Comparison of ENCODE assay signal across 12 cellular contexts in the genomic region with DNA sequence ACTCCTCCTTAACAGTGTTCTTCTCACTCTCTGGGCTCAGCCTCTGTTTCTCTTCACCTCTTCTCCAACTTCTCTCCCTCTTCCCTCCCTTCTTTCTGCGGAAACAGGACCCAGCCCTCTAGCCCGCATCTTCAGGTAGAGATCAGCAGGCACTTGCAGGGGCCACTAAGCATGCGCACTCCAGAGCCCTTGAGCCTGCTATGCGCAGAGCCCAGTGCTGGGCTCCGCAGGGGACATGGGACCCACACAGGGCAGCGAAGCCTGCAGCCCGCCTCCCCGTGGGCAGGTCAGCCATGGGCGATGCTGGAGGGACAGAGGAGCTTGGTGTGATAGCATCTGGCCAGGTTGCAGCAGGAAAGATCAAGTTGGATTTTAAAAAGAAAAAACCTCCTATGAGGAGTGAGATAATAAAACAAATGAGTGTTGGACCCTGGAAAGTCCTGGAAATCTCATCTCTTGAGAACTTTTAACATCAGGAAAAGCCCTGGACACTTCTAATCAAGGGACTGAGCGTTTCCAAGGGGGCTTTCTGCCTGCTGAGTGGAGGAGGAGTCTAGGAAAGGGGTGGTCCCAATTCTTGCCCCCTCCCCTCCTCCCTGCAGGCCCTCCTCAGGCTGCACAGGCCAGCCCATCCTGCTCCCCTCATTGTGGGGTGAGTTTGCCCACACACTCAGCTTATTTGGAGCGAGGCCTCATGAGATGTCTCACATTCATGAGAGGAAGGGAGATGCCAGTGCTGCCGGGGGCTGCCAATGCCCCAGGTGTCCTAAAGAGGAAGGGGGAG.
DNase-seq lines count a peak whose midpoint lies in the region; ATAC-seq, FAIRE-seq and TF ChIP-seq lines count a peak whose summit lies in the region.
"Had no signal": no experiment of that assay in that cellular context is flagged by ENCODE, and none has a peak within 500 bp of the region (broad histone marks: within the 10 kb centered on the region; RNA-seq: fewer than 3 reads in every experiment).

No MANE protein-coding gene starts in this region.

- H2AK5ac ChIP-seq in H1 (ENCODE audit: low read depth, low read length) = no peak overlapping the region

- H2BK20ac ChIP-seq in H1 (ENCODE audit: low read length) = no peak overlapping the region

- no peak overlapping the region for H4K91ac ChIP-seq in H1 (replicated peaks; ENCODE audit: insufficient read length, low read length)

- no peak overlapping the region; the same call in 1 of the 2 replicates for H2BK12ac ChIP-seq in H1 (ENCODE audit: low read depth, low read length)

- no peak for DNase-seq in activated T-cell treated with anti-CD3 and anti-CD28 coated beads, Interleukin-2, amount 50 U/mL, for 72 hours
- DNase-seq in activated T-cell treated with anti-CD3 and anti-CD28 coated beads, Interleukin-2, amount 50 U/mL, for 24 hours = no peak
- peak; percentile 5 for DNase-seq in NCI-H187 treated with DMSO at 0.1 percent for 48 hours (lab: John Stamatoyannopoulos, UW)
- DNase-seq in H1 (ENCODE audit: low read depth in 1 of 2, low spot score in 2 of 2) = no peak
- no peak for DNase-seq in stimulated activated effector memory CD8-positive, alpha-beta T cell treated with anti-CD3 and anti-CD28 coated beads, Interleukin-12 subunit alpha, Interleukin-12 subunit beta, amount 100 ng/mL, for 72 hours (ENCODE audit: low spot score in 2 of 2)
- no peak for DNase-seq in WERI-Rb-1
- no peak for DNase-seq in GM20000 (ENCODE audit: low spot score)
- DNase-seq: foreskin keratinocyte, SW 1271 had no signal

- no peaks in the 10 kb centered on the region for H4K20me1 ChIP-seq in H1 (replicated peaks in 1 of 2; ENCODE audit: control insufficient read depth in 1 of 2, insufficient read depth in 2 of 2, low read length in 2 of 2)

- H4K8ac ChIP-seq in H1 (ENCODE audit: extremely low read depth, insufficient read depth, low read length) = no peak overlapping the region; the same call in 1 of the 2 replicates

- H2AFZ ChIP-seq in H1 (ENCODE audit: low read length) = 0 out of 2 replicates have a peak overlapping the region, but pooled peaks have one; percentile 37

- H3K79me1 ChIP-seq in H1 (ENCODE audit: low read depth, low read length) = no peaks in the 10 kb centered on the region

- peaks cover 36% of the 10 kb centered on the region for H3K4me1 Mint-ChIP-seq in activated T-cell treated with anti-CD3 and anti-CD28 coated beads, Interleukin-2, amount 50 U/mL, for 72 hours (ENCODE audit: low read depth)
- peaks cover 40% of the 10 kb centered on the region for H3K4me1 Mint-ChIP-seq in activated T-cell treated with anti-CD3 and anti-CD28 coated beads, Interleukin-2, amount 50 U/mL, for 24 hours (ENCODE audit: low read depth)
- peaks cover 21% of the 10 kb centered on the region for H3K4me1 Mint-ChIP-seq in stimulated activated effector memory CD8-positive, alpha-beta T cell treated with anti-CD3 and anti-CD28 coated beads, Interleukin-12 subunit alpha, Interleukin-12 subunit beta, amount 100 ng/mL, for 72 hours

- H3K4ac ChIP-seq in H1 (replicated peaks; ENCODE audit: insufficient read length, low read depth, low read length) = no peak overlapping the region

- H3K23me2 ChIP-seq in H1 (ENCODE audit: low read depth, low read length) = no peaks in the 10 kb centered on the region

- WGBS in H1 (ENCODE audit: extremely low coverage in 1 of 2, insufficient coverage in 1 of 2, insufficient read length in 1 of 2, insufficient replicate concordance in 2 of 2, low coverage in 1 of 2, low lambda C conversion rate in 2 of 2, missing lambda C conversion rate in 1 of 2), 2 experiments = 61% methylated on average over 12 of the region's 12 CpGs; no CpG with 5 or more reads in 1 of the 2 experiments

- H2BK120ac ChIP-seq in H1 (replicated peaks; ENCODE audit: low read depth, low read length) = no peak overlapping the region

- H3K4me3 ChIP-seq in H1 (ENCODE audit: extremely low read depth in 1 of 4, insufficient read depth in 2 of 4, low read depth in 3 of 4, low read length in 4 of 4) (peak overlapping the region in 1 of 4 experiments; percentile 34; a peak in 1 of 8 replicates), WERI-Rb-1 (ENCODE audit: low read depth, low read length) (no peak overlapping the region)

- no peak for TF ChIP-seq EP300 in H1 (IDR thresholded peaks at IDR 0.05; ENCODE audit: borderline replicate concordance in 1 of 2, low read depth in 2 of 2, low read length in 2 of 2)

- H3K27ac Mint-ChIP-seq in activated T-cell treated with anti-CD3 and anti-CD28 coated beads, Interleukin-2, amount 50 U/mL, for 72 hours = no peak overlapping the region
- no peak overlapping the region for H3K27ac Mint-ChIP-seq in activated T-cell treated with anti-CD3 and anti-CD28 coated beads, Interleukin-2, amount 50 U/mL, for 24 hours
- no peak overlapping the region for H3K27ac Mint-ChIP-seq in stimulated activated effector memory CD8-positive, alpha-beta T cell treated with anti-CD3 and anti-CD28 coated beads, Interleukin-12 subunit alpha, Interleukin-12 subunit beta, amount 100 ng/mL, for 72 hours

- no peak for ATAC-seq in activated T-cell treated with anti-CD3 and anti-CD28 coated beads, Interleukin-2, amount 50 U/mL, for 72 hours (replicated peaks in 1 of 2)
- no peak for ATAC-seq in stimulated activated effector memory CD8-positive, alpha-beta T cell treated with anti-CD3 and anti-CD28 coated beads, Interleukin-12 subunit alpha, Interleukin-12 subunit beta, amount 100 ng/mL, for 72 hours
- ATAC-seq in GM21619 (IDR thresholded peaks at IDR 0.05; ENCODE audit: unreplicated experiment) = no peak

- H3K27me3 ChIP-seq in H1 (replicated peaks in 1 of 4; ENCODE audit: control insufficient read depth in 3 of 4, extremely low read depth in 1 of 4, insufficient read depth in 3 of 4, low read length in 3 of 4) (peaks cover 0 to 8% (median 3%) of the 10 kb centered on the region in 4 experiments; a peak in 3 of 7 replicates), WERI-Rb-1 (ENCODE audit: insufficient read depth, low read depth, severe bottlenecking) (no peaks in the 10 kb centered on the region)
- H3K27me3 ChIP-seq: foreskin keratinocyte, vagina had no signal

- no peaks in the 10 kb centered on the region for H3K9me3 Mint-ChIP-seq in activated T-cell treated with anti-CD3 and anti-CD28 coated beads, Interleukin-2, amount 50 U/mL, for 72 hours
- no peaks in the 10 kb centered on the region for H3K9me3 Mint-ChIP-seq in activated T-cell treated with anti-CD3 and anti-CD28 coated beads, Interleukin-2, amount 50 U/mL, for 24 hours
- H3K9me3 Mint-ChIP-seq in stimulated activated effector memory CD8-positive, alpha-beta T cell treated with anti-CD3 and anti-CD28 coated beads, Interleukin-12 subunit alpha, Interleukin-12 subunit beta, amount 100 ng/mL, for 72 hours = no peaks in the 10 kb centered on the region

- no peak for TF ChIP-seq POLR2A in H1 (IDR thresholded peaks at IDR 0.05; ENCODE audit: control extremely low read depth in 1 of 2, low read depth in 2 of 2, low read length in 2 of 2)

- POLR2A ChIA-PET in H1 (lab: Charles Lee; ENCODE audit: partially characterized antibody) = interaction anchor here (0.5 to 1.0 kb wide), 2 partner anchors 24 to 78 kb away, joined by 3 to 4 read pairs; no protein-coding TSS in a partner anchor

- H4K5ac ChIP-seq in H1 (ENCODE audit: insufficient read length, low read depth, low read length) = no peak overlapping the region

- TF ChIP-seq RAD21 in H1 (IDR thresholded peaks at IDR 0.05 in 1 of 2, conservative IDR thresholded peaks at IDR 0.05 in 1 of 2; ENCODE audit: low read depth in 2 of 2, low read length in 2 of 2) = no peak

- no peak for FAIRE-seq in H1 (lab: Jason Lieb, UNC)
- FAIRE-seq: keratinocyte had no signal

- peak overlapping the region; percentile 1 to 52 for H3K4me3 Mint-ChIP-seq in activated T-cell treated with anti-CD3 and anti-CD28 coated beads, Interleukin-2, amount 50 U/mL, for 72 hours
- H3K4me3 Mint-ChIP-seq in activated T-cell treated with anti-CD3 and anti-CD28 coated beads, Interleukin-2, amount 50 U/mL, for 24 hours = no peak overlapping the region
- peak overlapping the region; percentile 9 for H3K4me3 Mint-ChIP-seq in stimulated activated effector memory CD8-positive, alpha-beta T cell treated with anti-CD3 and anti-CD28 coated beads, Interleukin-12 subunit alpha, Interleukin-12 subunit beta, amount 100 ng/mL, for 72 hours

- H3K23ac ChIP-seq in H1 (ENCODE audit: insufficient read length) = no peak overlapping the region

- no peaks in the 10 kb centered on the region for H3K36me3 Mint-ChIP-seq in activated T-cell treated with anti-CD3 and anti-CD28 coated beads, Interleukin-2, amount 50 U/mL, for 72 hours (ENCODE audit: insufficient read depth in 2 of 2)
- no peaks in the 10 kb centered on the region for H3K36me3 Mint-ChIP-seq in activated T-cell treated with anti-CD3 and anti-CD28 coated beads, Interleukin-2, amount 50 U/mL, for 24 hours (ENCODE audit: low read depth)
- no peaks in the 10 kb centered on the region for H3K36me3 Mint-ChIP-seq in stimulated activated effector memory CD8-positive, alpha-beta T cell treated with anti-CD3 and anti-CD28 coated beads, Interleukin-12 subunit alpha, Interleukin-12 subunit beta, amount 100 ng/mL, for 72 hours

- H3K9me3 ChIP-seq in H1 (ENCODE audit: insufficient read depth in 2 of 2, low read depth in 1 of 2, low read length in 1 of 2) (no peaks in the 10 kb centered on the region), WERI-Rb-1 (ENCODE audit: severe bottlenecking) (no peaks in the 10 kb centered on the region)
- H3K9me3 ChIP-seq: vagina had no signal

- peaks cover 18% of the 10 kb centered on the region for H3K27me3 Mint-ChIP-seq in activated T-cell treated with anti-CD3 and anti-CD28 coated beads, Interleukin-2, amount 50 U/mL, for 72 hours (ENCODE audit: low read depth)
- peaks cover 5% of the 10 kb centered on the region for H3K27me3 Mint-ChIP-seq in activated T-cell treated with anti-CD3 and anti-CD28 coated beads, Interleukin-2, amount 50 U/mL, for 24 hours

- H3K4me1 ChIP-seq in H1 (replicated peaks in 1 of 4; ENCODE audit: control insufficient read depth in 3 of 4, insufficient read depth in 4 of 4, low read length in 3 of 4) = peaks cover 0 to 9% (median 4%) of the 10 kb centered on the region in 4 experiments; a peak in 3 of 7 replicates

- H3K79me2 ChIP-seq in H1 (ENCODE audit: control insufficient read depth in 1 of 2, insufficient read depth in 2 of 2, low read length in 2 of 2) = no peaks in the 10 kb centered on the region

- no peak for TF ChIP-seq CTCF in H1 (IDR thresholded peaks at IDR 0.05; ENCODE audit: control extremely low read depth in 1 of 3, insufficient read depth in 1 of 3, low read depth in 1 of 3, low read length in 3 of 3)
- no peak for TF ChIP-seq CTCF in WERI-Rb-1 (IDR thresholded peaks at IDR 0.05; ENCODE audit: low read depth, low read length)
- TF ChIP-seq CTCF in GM20000 (IDR thresholded peaks at IDR 0.05; ENCODE audit: extremely low read depth, missing control alignments) = no peak

- no peak overlapping the region for H3K56ac ChIP-seq in H1 (replicated peaks; ENCODE audit: insufficient read length, low read depth, low read length)

- H3K18ac ChIP-seq in H1 (ENCODE audit: extremely low read depth, low read length) = no peak overlapping the region

- no peak overlapping the region for H3K27ac ChIP-seq in H1 (ENCODE audit: low read depth, low read length)
- H3K27ac ChIP-seq in WERI-Rb-1 = no peak overlapping the region
- H3K27ac ChIP-seq: foreskin keratinocyte had no signal

- no peak overlapping the region for H3K9ac ChIP-seq in H1 (replicated peaks in 1 of 4; ENCODE audit: extremely low read depth in 1 of 4, low read depth in 3 of 4, low read length in 3 of 4)

- H2BK15ac ChIP-seq in H1 (ENCODE audit: low read length) = no peak overlapping the region

- no peak overlapping the region for H2BK5ac ChIP-seq in H1 (ENCODE audit: low read depth, low read length)

- CTCF ChIA-PET in H1 (lab: Charles Lee; ENCODE audit: partially characterized antibody) = interaction anchor here (0.6 to 1.7 kb wide), 8 partner anchors 17 to 383 kb away, joined by 3 to 7 read pairs (median 4); no protein-coding TSS in a partner anchor

- no peak overlapping the region for H3K14ac ChIP-seq in H1 (ENCODE audit: insufficient read length)

- H3K36me3 ChIP-seq in H1 (ENCODE audit: control insufficient read depth in 2 of 4, insufficient read depth in 4 of 4, low read length in 3 of 4) (no peaks in the 10 kb centered on the region), WERI-Rb-1 (no peaks in the 10 kb centered on the region)
- H3K36me3 ChIP-seq: vagina had no signal

- peak overlapping the region in 1 of 2 experiments; percentile 30; a peak in 2 of 4 replicates for H3K4me2 ChIP-seq in H1 (ENCODE audit: insufficient read depth in 1 of 2, low read depth in 2 of 2, low read length in 2 of 2)
